Comparison of ENCODE assay signal across 17 cellular contexts in genomic region chr20:15619816-15620215, GRCh38.
"Had no signal": no experiment of that assay in that cellular context is flagged by ENCODE, and none has a peak within 500 bp of the region (broad histone marks: within the 10 kb centered on the region; RNA-seq: fewer than 3 reads in every experiment).

No MANE protein-coding gene starts in this region.

- H3K27me3 Mint-ChIP-seq: dendritic cell treated with granulocyte-macrophage colony-stimulating factor and Interleukin-4, amounts not matched to agents 40 ng/mL and 50 ng/mL, for 4 days had no signal

- H3K27ac Mint-ChIP-seq: dendritic cell treated with granulocyte-macrophage colony-stimulating factor and Interleukin-4, amounts not matched to agents 40 ng/mL and 50 ng/mL, for 4 days; immature natural killer cell; memory B cell; naive B cell had no signal

- DNase-seq: esophagus squamous epithelium; foreskin fibroblast; immature natural killer cell; kidney; left cardiac atrium; left ventricle myocardium inferior; lower lobe of right lung; midbrain; naive B cell; posterior cingulate gyrus; sigmoid colon; stimulated activated CD4-positive, alpha-beta T cell treated with anti-CD3 and anti-CD28 coated beads, Interleukin-2, amount 100 ng/mL, for 48 hours; stimulated activated naive CD4-positive, alpha-beta T cell treated with Interleukin-2 at 50 U/mL for 16 hours; thyroid gland; upper lobe of right lung had no signal

- ATAC-seq: left cardiac atrium, lower lobe of right lung, upper lobe of right lung had no signal

- H3K4me3 Mint-ChIP-seq: dendritic cell treated with granulocyte-macrophage colony-stimulating factor and Interleukin-4, amounts not matched to agents 40 ng/mL and 50 ng/mL, for 4 days; immature natural killer cell; memory B cell had no signal

- H3K4me1 Mint-ChIP-seq: immature natural killer cell, memory B cell, naive B cell had no signal

- H3K9me3 Mint-ChIP-seq: memory B cell had no signal

- H3K36me3 Mint-ChIP-seq: immature natural killer cell, memory B cell, naive B cell had no signal
